ENCODE assay signal across 22 cellular contexts in the genomic region with DNA sequence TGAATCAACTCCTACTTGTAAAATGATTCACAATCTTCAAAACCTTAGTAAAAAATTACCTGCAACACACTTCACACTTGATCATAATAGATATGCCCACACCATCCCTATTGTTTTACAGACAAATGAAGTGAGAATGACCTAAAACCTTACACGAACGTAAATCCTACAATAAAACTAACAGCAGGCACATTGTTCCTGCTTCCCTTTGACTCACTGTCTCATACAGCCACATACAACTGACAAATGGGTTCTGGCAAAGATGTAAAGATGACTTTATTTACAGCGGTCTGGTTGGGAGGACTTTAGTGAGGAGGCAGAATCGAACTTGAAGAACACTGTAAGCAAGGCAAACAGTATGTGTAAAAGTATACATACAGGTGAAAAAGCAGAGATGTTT.
"Had no signal": no experiment of that assay in that cellular context is flagged by ENCODE, and none has a peak within 500 bp of the region (broad histone marks: within the 10 kb centered on the region; RNA-seq: fewer than 3 reads in every experiment).

No MANE protein-coding gene starts in this region.

- H3K4me1 Mint-ChIP-seq: mesothelial cell of epicardium, nephron had no signal

- H3K4me3 Mint-ChIP-seq: endodermal cell, mesothelial cell of epicardium, nephron had no signal

- H3K4me3 ChIP-seq: colonic mucosa, gastrocnemius medialis, heart right ventricle, lung, psoas muscle, spleen, stomach, thoracic aorta, transverse colon had no signal

- H3K27ac Mint-ChIP-seq: endodermal cell, mesothelial cell of epicardium, nephron had no signal

- DNase-seq: cerebellar nuclear complex; colonic mucosa; effector CD4-positive, alpha-beta T cell; endodermal cell; gastrocnemius medialis; heart right ventricle; hypothalamus; islet precursor cell; left ventricle myocardium superior; psoas muscle; spleen; stimulated activated CD4-positive, alpha-beta T cell treated with anti-CD3 and anti-CD28 coated beads, Interleukin-15, amount 100 ng/mL, for 24 hours; stimulated activated CD4-positive, alpha-beta T cell treated with anti-CD3 and anti-CD28 coated beads, Interleukin-1b, Interleukin-23, amount 100 ng/mL, for 48 hours; stimulated activated CD4-positive, alpha-beta T cell treated with anti-CD3 and anti-CD28 coated beads, Interleukin-4, amount 100 ng/mL, for 24 hours; stimulated activated naive CD4-positive, alpha-beta T cell; stomach; substantia nigra; transverse colon had no signal
